Comparison of ENCODE assay signal across 8 cellular contexts in genomic region chr3:183699238-183699947, GRCh38. TPM values are rescaled to one million over a fixed set of nuclear protein-coding genes. Genes with fewer than 3 reads are reported as not detected.
A peak's percentile ranks its signal among the peaks of the same experiment; 100 is the strongest.
DNase-seq lines count a peak whose midpoint lies in the region; ATAC-seq, FAIRE-seq and TF ChIP-seq lines count a peak whose summit lies in the region.

No MANE protein-coding gene starts in this region.

- H3K36me3 ChIP-seq in endothelial cell of umbilical vein (ENCODE audit: control insufficient read depth in 2 of 2, extremely low read depth in 1 of 2, insufficient read depth in 2 of 2, low read length in 2 of 2): peaks cover 0 to 4% of the 10 kb centered on the region in 2 experiments

- POLR2A ChIA-PET in endothelial cell of umbilical vein (lab: Charles Lee): no interaction called here

- no peak overlapping the region for H2AFZ ChIP-seq in endothelial cell of umbilical vein (ENCODE audit: low read depth, low read length)

- intact Hi-C loops in endothelial cell of umbilical vein (cut with micrococcal nuclease): loop anchor here (2.0 kb wide), 1 partner anchor 35 kb away; no protein-coding TSS in a partner anchor

- no TSS peak for BruUV-seq in endothelial cell of umbilical vein (replicated peaks; lab: Mats Ljungman, UMichigan)

- TF ChIP-seq POLR2A in endothelial cell of umbilical vein (IDR thresholded peaks at IDR 0.05; ENCODE audit: low read depth, low read length): no peak

- peaks cover 67% of the 10 kb centered on the region for H3K79me2 ChIP-seq in endothelial cell of umbilical vein (ENCODE audit: control insufficient read depth, insufficient read depth, low read length)

- peaks cover 27% of the 10 kb centered on the region for H3K4me1 Mint-ChIP-seq in progenitor cell of endocrine pancreas (ENCODE audit: low read depth)

- no peaks in the 10 kb centered on the region for H3K9me3 ChIP-seq in endothelial cell of umbilical vein (replicated peaks; ENCODE audit: control insufficient read depth, insufficient read depth, low read length)

- no peaks in the 10 kb centered on the region for H3K9me1 ChIP-seq in endothelial cell of umbilical vein (replicated peaks; ENCODE audit: control insufficient read depth, extremely low read depth, insufficient read depth, low read length)

- DNase-seq in GM12864 (ENCODE audit: low read depth): no peak
- DNase-seq in RKO (ENCODE audit: low spot score): peak; percentile 26
- DNase-seq in endothelial cell of umbilical vein (ENCODE audit: low read depth, low spot score): no peak
- DNase-seq in progenitor cell of endocrine pancreas (ENCODE audit: low spot score, unreplicated experiment): no peak
- DNase-seq in NCI-H774 (lab: John Stamatoyannopoulos, UW): no peak
- no peak for DNase-seq in AG20443 (ENCODE audit: low spot score)
- no peak for DNase-seq in effector CD8-positive, alpha-beta T cell (lab: John Stamatoyannopoulos, UW)

- no peaks in the 10 kb centered on the region for H3K27me3 Mint-ChIP-seq in progenitor cell of endocrine pancreas

- no peak for ATAC-seq in HG02588 (IDR thresholded peaks at IDR 0.05; ENCODE audit: unreplicated experiment)

- peak overlapping the region; percentile 78 for H3K4me3 Mint-ChIP-seq in progenitor cell of endocrine pancreas (ENCODE audit: low read depth)

- no peaks in the 10 kb centered on the region for H3K27me3 ChIP-seq in endothelial cell of umbilical vein (ENCODE audit: control insufficient read depth in 2 of 2, insufficient read depth in 2 of 2, low read length in 2 of 2)

- peaks cover 4% of the 10 kb centered on the region for H3K36me3 Mint-ChIP-seq in progenitor cell of endocrine pancreas (ENCODE audit: insufficient read depth)

- CTCF ChIA-PET in endothelial cell of umbilical vein (lab: Charles Lee): no interaction called here

- H3K4me2 ChIP-seq in endothelial cell of umbilical vein (ENCODE audit: insufficient read depth, low read length): peak overlapping the region; percentile 95

- peak overlapping the region; percentile 97 for H3K4me3 ChIP-seq in GM12864 (ENCODE audit: low read depth, low read length)
- H3K4me3 ChIP-seq in endothelial cell of umbilical vein (replicated peaks in 1 of 3; ENCODE audit: insufficient read depth in 1 of 3, low read depth in 1 of 3, low read length in 3 of 3): peak overlapping the region; percentile 59 to 98 (median 86)

- no peaks in the 10 kb centered on the region for H3K9me3 Mint-ChIP-seq in progenitor cell of endocrine pancreas (ENCODE audit: low read depth)

- peaks cover 7% of the 10 kb centered on the region for H4K20me1 ChIP-seq in endothelial cell of umbilical vein (replicated peaks; ENCODE audit: control insufficient read depth, extremely low read depth, insufficient read depth, low read length)

- dilution Hi-C loops in endothelial cell of umbilical vein (cut with MboI; ENCODE audit: extremely low pct_ligation_motif_present, low sequenced_read_pairs): no loop called here

- H3K4me1 ChIP-seq in endothelial cell of umbilical vein (ENCODE audit: control insufficient read depth, extremely low read depth, insufficient read depth, low read length): peaks cover 15% of the 10 kb centered on the region

- TF ChIP-seq CTCF in GM12864 (IDR thresholded peaks at IDR 0.05; ENCODE audit: low read depth, low read length, missing control alignments): no peak
- no peak for TF ChIP-seq CTCF in endothelial cell of umbilical vein (IDR thresholded peaks at IDR 0.05; ENCODE audit: extremely low read depth in 1 of 2, insufficient read depth in 1 of 2, low read depth in 1 of 2, low read length in 2 of 2)
- TF ChIP-seq CTCF in progenitor cell of endocrine pancreas (IDR thresholded peaks at IDR 0.05; ENCODE audit: unreplicated experiment): no peak

- peak; percentile 50 for FAIRE-seq in endothelial cell of umbilical vein (lab: Jason Lieb, UNC)

- peak overlapping the region; percentile 72 for H3K9ac ChIP-seq in endothelial cell of umbilical vein (replicated peaks; ENCODE audit: extremely low read depth, insufficient read depth, low read length)

- H3K27ac ChIP-seq in endothelial cell of umbilical vein (ENCODE audit: insufficient read depth, low read depth, low read length): peak overlapping the region; percentile 73

- peak overlapping the region; percentile 87 for H3K27ac Mint-ChIP-seq in progenitor cell of endocrine pancreas

TF ChIP-seq in endothelial cell of umbilical vein, 7 proteins besides CTCF, POLR2A, EP300 and RAD21:
- TF ChIP-seq MAX (IDR thresholded peaks at IDR 0.05; ENCODE audit: insufficient read depth, insufficient read length): no peak
- no peak for TF ChIP-seq GATA2 (IDR thresholded peaks at IDR 0.05; ENCODE audit: insufficient read depth, insufficient read length, low read depth, low read length)
- TF ChIP-seq MYC (IDR thresholded peaks at IDR 0.05; ENCODE audit: low read depth, low read length): no peak
- no peak for TF ChIP-seq POLR2AphosphoS5 (IDR thresholded peaks at IDR 0.05; ENCODE audit: insufficient read depth, low read depth, low read length)
- TF ChIP-seq EZH2 (IDR thresholded peaks at IDR 0.05; ENCODE audit: borderline replicate concordance, low read depth, low read length, severe bottlenecking): no peak
- TF ChIP-seq FOS (IDR thresholded peaks at IDR 0.05; ENCODE audit: borderline replicate concordance, insufficient read depth, low read length): no peak
- no peak for TF ChIP-seq JUN (IDR thresholded peaks at IDR 0.05; ENCODE audit: borderline replicate concordance, insufficient read depth, insufficient read length, low read depth)

RNA-seq across cellular contexts. Expression of gene YEATS2, which starts 1.8 kb away (rescaled TPM):
- total RNA-seq in endothelial cell of umbilical vein (59.1 and 59.9 TPM in 2 replicates), progenitor cell of endocrine pancreas (63.9 and 68.4 TPM in 2 replicates)
- 30.2 and 31.0 TPM in 2 replicates for polyA plus RNA-seq in endothelial cell of umbilical vein
- polyA plus RNA-seq in endothelial cell of umbilical vein (2011; cell fraction: cytosol; rRNA removed): 31.4 and 32.0 TPM in 2 replicates
- 71.3 and 71.9 TPM in 2 replicates for polyA plus RNA-seq in endothelial cell of umbilical vein (2011; cell fraction: nucleus; rRNA removed)
- 22.8 and 22.9 TPM in 2 replicates for polyA plus RNA-seq in endothelial cell of umbilical vein (2012)
- 49.5 and 57.4 TPM in 2 replicates for polyA minus RNA-seq in endothelial cell of umbilical vein
- polyA minus RNA-seq in endothelial cell of umbilical vein (2011; cell fraction: cytosol; rRNA and poly(A)+ RNA removed): 21.6 TPM
- 73.7 and 85.7 TPM in 2 replicates for polyA minus RNA-seq in endothelial cell of umbilical vein (2011; cell fraction: nucleus; rRNA and poly(A)+ RNA removed)
